ENCODE assay signal across 36 cellular contexts in genomic region chr1:244458781-244459180, GRCh38. TPM values are rescaled to one million over a fixed set of nuclear protein-coding genes. Genes with fewer than 3 reads are reported as not detected.
"Had no signal": no experiment of that assay in that cellular context is flagged by ENCODE, and none has a peak within 500 bp of the region (broad histone marks: within the 10 kb centered on the region; RNA-seq: fewer than 3 reads in every experiment).

No MANE protein-coding gene starts in this region.

- H3K27me3 ChIP-seq: MG63 had no signal

- DNase-seq: Karpas-422, Kasumi-1, MG63, MM.1S, MV-4-11, NCI-H1048, NCI-H1092, NCI-H1092 treated with DMSO at 0.1 percent for 48 hours, NCI-H1105, NCI-H1105 treated with DMSO at 0.1 percent for 48 hours, NCI-H1417, NCI-H1417 treated with DMSO at 0.1 percent for 48 hours, NCI-H1436, NCI-H1436 treated with DMSO at 0.1 percent for 48 hours, NCI-H1694, NCI-H1694 treated with DMSO at 0.1 percent for 48 hours, NCI-H187, NCI-H187 treated with DMSO at 0.1 percent for 48 hours, NCI-H1930, NCI-H2029, NCI-H2029 treated with DMSO at 0.1 percent for 48 hours, NCI-H2081, NCI-H2081 treated with DMSO at 0.1 percent for 48 hours, NCI-H2107, NCI-H2171, NCI-H2171 treated with DMSO at 0.1 percent for 48 hours, NCI-H2227 treated with DMSO at 0.1 percent for 48 hours, NCI-H226, NCI-H345, NCI-H446, NCI-H446 treated with DMSO at 0.1 percent for 48 hours, NCI-H510A, NCI-H510A treated with DMSO at 0.1 percent for 48 hours, NCI-H524, NCI-H524 treated with DMSO at 0.1 percent for 48 hours had no signal

- H3K4me3 ChIP-seq: MG63 had no signal

- H3K36me3 ChIP-seq: MG63 had no signal

- H3K9me3 ChIP-seq: MG63 had no signal

RNA-seq across cellular contexts. Expression of gene CATSPERE, which starts 2.3 kb away (rescaled TPM):
- total RNA-seq: NCI-H460 had no signal
